ENCODE assay signal across 8 cellular contexts in the genomic region with DNA sequence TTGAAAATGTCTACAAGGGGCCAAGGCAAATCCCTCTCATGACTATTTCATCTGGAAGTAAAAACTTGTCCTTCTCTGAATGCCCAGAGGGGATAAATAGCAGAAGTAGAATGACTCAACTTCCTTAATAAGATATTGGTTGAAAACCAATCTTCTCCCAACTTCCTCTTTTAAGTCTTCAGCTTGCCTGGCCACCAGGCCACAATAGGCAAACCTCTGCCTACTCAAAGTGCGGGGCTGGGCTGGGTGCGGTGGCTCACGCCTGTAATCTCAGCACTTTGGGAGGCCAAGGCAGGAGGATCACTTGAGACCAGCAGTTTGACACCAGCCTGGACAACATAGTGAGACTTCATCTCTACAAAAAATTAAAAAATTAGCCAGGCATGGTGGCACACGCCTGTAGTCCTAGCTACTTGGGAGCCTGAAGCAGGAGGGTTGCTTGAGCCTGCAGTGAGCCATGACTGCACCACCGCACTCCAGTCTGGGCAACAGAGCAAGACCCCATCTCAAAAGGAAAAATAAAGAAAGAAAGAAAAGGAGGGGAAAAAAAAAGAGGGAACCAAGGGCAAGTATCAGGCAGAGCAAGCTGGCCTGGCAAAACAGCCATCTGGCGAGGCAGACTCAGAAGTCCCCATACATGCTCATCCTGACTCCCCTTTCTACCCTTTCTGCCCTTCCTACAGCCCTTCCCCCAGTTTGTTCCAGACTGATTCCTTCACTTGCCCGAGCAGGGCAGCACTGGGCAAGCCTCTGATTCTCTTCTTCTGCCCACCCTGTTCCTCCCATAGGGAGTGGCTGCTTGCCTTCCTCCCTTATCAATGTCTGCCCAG. TPM values are rescaled to one million over a fixed set of nuclear protein-coding genes. Genes with fewer than 3 reads are reported as not detected.
A peak's percentile ranks its signal among the peaks of the same experiment; 100 is the strongest.
DNase-seq lines count a peak whose midpoint lies in the region; ATAC-seq and TF ChIP-seq lines count a peak whose summit lies in the region.

No MANE protein-coding gene starts in this region.

- peak overlapping the region; percentile 96 for H3K27ac ChIP-seq in stomach smooth muscle (ENCODE audit: low read length)
- peak overlapping the region in 1 of 2 donors; percentile 4 for H3K27ac ChIP-seq in uterus

- ATAC-seq in activated CD8-positive, alpha-beta memory T cell treated with anti-CD3 and anti-CD28 coated beads, Interleukin-2, amount 10 ng/mL, durations not matched to agents 7 days and 5 days = peak; percentile 14
- ATAC-seq in GM19397 (IDR thresholded peaks at IDR 0.05; ENCODE audit: unreplicated experiment) = no peak

- H3K9me3 ChIP-seq in stomach smooth muscle (ENCODE audit: control insufficient read depth in 2 of 2, low read length in 2 of 2) = no peaks in the 10 kb centered on the region
- H3K9me3 ChIP-seq in uterus = no peaks in the 10 kb centered on the region

- peaks cover 30% of the 10 kb centered on the region for H3K36me3 Mint-ChIP-seq in activated CD8-positive, alpha-beta memory T cell treated with anti-CD3 and anti-CD28 coated beads, Interleukin-2, amount 10 ng/mL, durations not matched to agents 7 days and 5 days

- H3K36me3 ChIP-seq in stomach smooth muscle (ENCODE audit: control insufficient read depth in 2 of 2, insufficient read depth in 2 of 2, low read length in 2 of 2) = peaks cover 0 to 3% of the 10 kb centered on the region in 2 donors
- no peaks in the 10 kb centered on the region for H3K36me3 ChIP-seq in uterus

- no peaks in the 10 kb centered on the region for H3K9me3 Mint-ChIP-seq in activated CD8-positive, alpha-beta memory T cell treated with anti-CD3 and anti-CD28 coated beads, Interleukin-2, amount 10 ng/mL, durations not matched to agents 7 days and 5 days (ENCODE audit: low read depth)

- no peaks in the 10 kb centered on the region for H3K27me3 ChIP-seq in stomach smooth muscle (ENCODE audit: control insufficient read depth in 1 of 2, insufficient read depth in 2 of 2, low read length in 2 of 2)
- no peaks in the 10 kb centered on the region for H3K27me3 ChIP-seq in uterus

- H3K4me1 ChIP-seq in stomach smooth muscle (ENCODE audit: control insufficient read depth, insufficient read depth, low read length) = peaks cover 85% of the 10 kb centered on the region
- peaks cover 16 to 45% of the 10 kb centered on the region in 2 donors for H3K4me1 ChIP-seq in uterus

- no peak overlapping the region for H3K4me3 Mint-ChIP-seq in activated CD8-positive, alpha-beta memory T cell treated with anti-CD3 and anti-CD28 coated beads, Interleukin-2, amount 10 ng/mL, durations not matched to agents 7 days and 5 days

- CTCF ChIA-PET in activated CD8-positive, alpha-beta memory T cell treated with anti-CD3 and anti-CD28 coated beads, Interleukin-2, amount 10 ng/mL, durations not matched to agents 7 days and 5 days (lab: Charles Lee) = interaction anchor here (0.8 to 5.2 kb wide), 11 partner anchors 13 to 161 kb away, joined by 3 to 36 read pairs (median 5); a partner anchor contains a TSS

- peaks cover 88% of the 10 kb centered on the region for H3K4me1 Mint-ChIP-seq in activated CD8-positive, alpha-beta memory T cell treated with anti-CD3 and anti-CD28 coated beads, Interleukin-2, amount 10 ng/mL, durations not matched to agents 7 days and 5 days

- intact Hi-C loops in uterus (cut with DNase I; ENCODE audit: low total_unique reads) = no loop called here

- peak overlapping the region; percentile 25 to 29 for H3K4me3 ChIP-seq in stomach smooth muscle (ENCODE audit: low read length in 2 of 2)
- H3K4me3 ChIP-seq in uterus = no peak overlapping the region

- peak overlapping the region; percentile 72 for H3K27ac Mint-ChIP-seq in activated CD8-positive, alpha-beta memory T cell treated with anti-CD3 and anti-CD28 coated beads, Interleukin-2, amount 10 ng/mL, durations not matched to agents 7 days and 5 days

- no peaks in the 10 kb centered on the region for H3K27me3 Mint-ChIP-seq in activated CD8-positive, alpha-beta memory T cell treated with anti-CD3 and anti-CD28 coated beads, Interleukin-2, amount 10 ng/mL, durations not matched to agents 7 days and 5 days

- TF ChIP-seq POLR2A in uterus (IDR thresholded peaks at IDR 0.05) = no peak

- peak overlapping the region; percentile 47 to 54 for H3K9ac ChIP-seq in stomach smooth muscle (ENCODE audit: low read length in 2 of 2)

- no peak for TF ChIP-seq CTCF in uterus (IDR thresholded peaks at IDR 0.05)

- DNase-seq in activated CD8-positive, alpha-beta memory T cell treated with anti-CD3 and anti-CD28 coated beads, Interleukin-2, amount 10 ng/mL, durations not matched to agents 7 days and 5 days = no peak
- DNase-seq in activated CD8-positive, alpha-beta memory T cell treated with anti-CD3 and anti-CD28 coated beads, Interleukin-2, amount 50 U/mL, for 48 hours = no peak
- DNase-seq in SKM-1 treated with dmso at 0.1 percent for 144 hours (lab: John Stamatoyannopoulos, UW; ENCODE audit: unreplicated experiment) = peak; percentile 98
- peak; percentile 74 for DNase-seq in foreskin melanocyte
- no peak for DNase-seq in NCI-H187 (lab: John Stamatoyannopoulos, UW)
- DNase-seq in uterus = no peak

RNA-seq across cellular contexts. Expression of a gene that starts 20.6 kb away (rescaled TPM):
- 10 to 100 TPM; 39.3 to 43.0 TPM for total RNA-seq in activated CD8-positive, alpha-beta memory T cell treated with anti-CD3 and anti-CD28 coated beads, Interleukin-2, amount 10 ng/mL, durations not matched to agents 7 days and 5 days
- total RNA-seq in uterus = 10 to 100 TPM in 1 of 4 donors, 1 to 10 TPM in 3; 1.0 to 22.1 (median 4.9) TPM

RNA-seq across cellular contexts. Expression of a gene that starts 34.3 kb away (rescaled TPM):
- total RNA-seq in activated CD8-positive, alpha-beta memory T cell treated with anti-CD3 and anti-CD28 coated beads, Interleukin-2, amount 10 ng/mL, durations not matched to agents 7 days and 5 days = under 1 TPM; 0.23 to 0.49 TPM
- total RNA-seq in uterus = not detected

Comparison
In these comparisons a context has a peak if more than half of its experiments do, and no peak if none do; other contexts are left out.
1. DNase-seq: peak in SKM-1 treated with dmso at 0.1 percent for 144 hours (single experiment) and foreskin melanocyte (single experiment); none in activated CD8-positive, alpha-beta memory T cell treated with anti-CD3 and anti-CD28 coated beads, Interleukin-2, amount 10 ng/mL, durations not matched to agents 7 days and 5 days (single experiment), activated CD8-positive, alpha-beta memory T cell treated with anti-CD3 and anti-CD28 coated beads, Interleukin-2, amount 50 U/mL, for 48 hours (single experiment), NCI-H187 (0 of 2) and uterus (0 of 2).
2. H3K4me3 ChIP-seq: peak in stomach smooth muscle (2 of 2); none in uterus (0 of 2).